Comparison of ENCODE assay signal across 1 cellular context in genomic region chr1:221961532-221962292, GRCh38.
TF ChIP-seq lines count a peak whose summit lies in the region.

No MANE protein-coding gene starts in this region.

TF ChIP-seq in SK-N-SH, 30 proteins besides CTCF, POLR2A, EP300 and RAD21 (continued from another document):
- TF ChIP-seq ELF1 (IDR thresholded peaks at IDR 0.05) (no peak), IRF3 (IDR thresholded peaks at IDR 0.05; ENCODE audit: low read depth, low read length) (no peak), CHD2 (IDR thresholded peaks at IDR 0.05; ENCODE audit: low read length, partially characterized antibody) (no peak), TCF12 (IDR thresholded peaks at IDR 0.05) (peak; percentile 14; the same call in 1 of the 2 replicates), MXI1 (IDR thresholded peaks at IDR 0.05; ENCODE audit: low read depth, low read length) (no peak), FOXJ3 (CRISPR knock-in tag; IDR thresholded peaks at IDR 0.05) (no peak), NFIC (IDR thresholded peaks at IDR 0.05; ENCODE audit: borderline replicate concordance) (no peak), SMC3 (IDR thresholded peaks at IDR 0.05; ENCODE audit: low read depth, low read length) (no peak), POLR2AphosphoS5 (IDR thresholded peaks at IDR 0.05; ENCODE audit: low read depth, low read length) (no peak), TEAD4 (IDR thresholded peaks at IDR 0.05; ENCODE audit: borderline replicate concordance, insufficient read depth) (no peak), USF2 (IDR thresholded peaks at IDR 0.05; ENCODE audit: borderline replicate concordance, low read depth, low read length) (no peak), TAF1 (IDR thresholded peaks at IDR 0.05; ENCODE audit: borderline replicate concordance, low read depth, low read length) (0 out of 2 replicates have a peak, but pooled peaks have one; percentile 9), FOSL2 (IDR thresholded peaks at IDR 0.05; ENCODE audit: borderline replicate concordance, low read depth) (peak; percentile 24; the same call in 1 of the 2 replicates), SIN3A (IDR thresholded peaks at IDR 0.05; ENCODE audit: borderline replicate concordance, low read depth, low read length) (no peak)
- TF ChIP-seq, protein P1, sequence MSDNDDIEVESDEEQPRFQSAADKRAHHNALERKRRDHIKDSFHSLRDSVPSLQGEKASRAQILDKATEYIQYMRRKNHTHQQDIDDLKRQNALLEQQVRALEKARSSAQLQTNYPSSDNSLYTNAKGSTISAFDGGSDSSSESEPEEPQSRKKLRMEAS (IDR thresholded peaks at IDR 0.05; ENCODE audit: low read depth): no peak
